ENCODE assay signal across 8 cellular contexts in the genomic region with DNA sequence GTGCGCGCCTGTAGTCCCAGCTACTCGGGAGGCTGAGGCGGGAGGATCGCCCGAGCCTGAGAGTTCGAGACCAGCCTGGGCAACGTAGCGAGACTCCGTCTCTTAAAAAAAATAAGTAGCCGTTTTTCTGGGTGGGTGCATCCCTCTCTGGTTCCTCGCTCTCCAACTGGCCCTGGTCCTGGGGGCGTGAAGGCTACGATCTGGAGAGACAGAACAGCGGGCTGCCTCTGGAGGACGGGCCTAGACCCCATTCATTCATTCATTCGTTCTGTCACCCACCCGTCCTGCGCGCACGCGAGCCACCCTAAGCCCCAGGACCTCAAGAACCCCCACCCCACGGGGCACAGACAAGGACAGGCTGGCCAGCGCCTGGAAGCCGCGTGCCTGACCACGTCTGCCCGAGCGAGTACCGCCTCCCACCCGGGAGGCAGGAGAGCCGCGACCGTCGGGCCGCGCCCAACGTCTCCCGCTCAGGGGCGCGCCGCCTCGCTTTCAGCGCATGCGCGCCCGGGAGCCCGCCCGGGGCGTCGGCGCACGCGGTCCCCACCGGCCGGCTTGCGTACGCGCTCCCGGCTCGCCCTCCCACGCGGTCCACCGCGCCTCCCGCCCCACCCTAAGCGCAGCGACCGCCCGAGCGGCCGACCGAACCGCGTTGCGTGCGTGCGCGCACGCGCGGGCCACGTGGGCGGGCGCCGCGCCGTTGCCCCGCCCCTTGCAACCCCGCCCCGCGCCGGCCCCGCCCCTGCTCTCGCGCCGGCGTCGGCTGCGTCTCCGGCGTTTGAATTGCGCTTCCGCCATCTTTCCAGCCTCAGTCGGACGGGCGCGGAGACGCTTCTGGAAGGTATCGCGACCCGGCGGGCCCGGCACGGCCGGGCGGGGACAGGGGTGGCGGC. TPM values are rescaled to one million over a fixed set of nuclear protein-coding genes. Genes with fewer than 3 reads are reported as not detected.
DNase-seq lines count a peak whose midpoint lies in the region; FAIRE-seq and TF ChIP-seq lines count a peak whose summit lies in the region.

RAN (plus strand) TSS at position 781 of the 893 bp plus-strand sequence. CDS start 528 bp downstream, outside the sequence.

- peak within 1 kb of the TSS; percentile 99 for H3K27ac Mint-ChIP-seq in activated naive CD4-positive, alpha-beta T cell treated with anti-CD3 and anti-CD28 coated beads for 36 hours

- no peaks in the 10 kb centered on the region for H3K9me3 Mint-ChIP-seq in activated naive CD4-positive, alpha-beta T cell treated with anti-CD3 and anti-CD28 coated beads for 36 hours

- CTCF ChIA-PET in HEK293T (lab: Yijun Ruan, JAX): interaction anchor here (1.0 kb wide), 1 partner anchor 41 kb away, joined by 4 read pairs; no protein-coding TSS in a partner anchor
- CTCF ChIA-PET in activated naive CD4-positive, alpha-beta T cell treated with anti-CD3 and anti-CD28 coated beads for 36 hours (lab: Charles Lee): interaction anchor here (0.9 to 1.2 kb wide), 5 partner anchors 14 to 45 kb away, joined by 3 to 6 read pairs (median 4); no protein-coding TSS in a partner anchor

- intact Hi-C loops in activated naive CD4-positive, alpha-beta T cell treated with anti-CD3 and anti-CD28 coated beads for 36 hours (cut with micrococcal nuclease): loop anchor here (1.0 to 5.0 kb wide), 6 partner anchors 32 to 1891 kb away; partner anchors contain the start of genes ANKLE2, EP400, STX2 and ULK1

- peaks cover 41% of the 10 kb centered on the region for H3K36me3 Mint-ChIP-seq in activated naive CD4-positive, alpha-beta T cell treated with anti-CD3 and anti-CD28 coated beads for 36 hours (ENCODE audit: low read depth)

- peaks cover 61% of the 10 kb centered on the region for H3K4me1 Mint-ChIP-seq in activated naive CD4-positive, alpha-beta T cell treated with anti-CD3 and anti-CD28 coated beads for 36 hours (ENCODE audit: low read depth)

- FAIRE-seq in frontal cortex (lab: Jason Lieb, UNC): no peak

- peak; percentile 75 for DNase-seq in GF-D8 (lab: John Stamatoyannopoulos, UW)
- DNase-seq in HEK293T (ENCODE audit: extremely low spot score): peak; percentile 97
- DNase-seq in NAMALWA (ENCODE audit: low spot score): peak; percentile 92
- peak; percentile 91 for DNase-seq in SK-N-DZ (ENCODE audit: low spot score)
- DNase-seq in activated naive CD4-positive, alpha-beta T cell treated with anti-CD3 and anti-CD28 coated beads for 36 hours: peak; percentile 91
- DNase-seq in frontal cortex (ENCODE audit: low spot score in 2 of 2): peak; percentile 98 to 100
- peak; percentile 46 for DNase-seq in non-pigmented ciliary epithelial cell (ENCODE audit: low read depth)
- DNase-seq in substantia nigra (lab: John Stamatoyannopoulos, UW): peak; percentile 23 to 96 (median 83)

- POLR2A ChIA-PET in HEK293T (lab: Yijun Ruan, JAX): interaction anchor here (0.9 to 1.2 kb wide), 2 partner anchors 10 to 26 kb away, joined by 3 to 7 read pairs; no protein-coding TSS in a partner anchor

- H3K27ac ChIP-seq in substantia nigra (ENCODE audit: low read depth, low read length, poor library complexity, severe bottlenecking): peak within 1 kb of the TSS; percentile 92

- H3K27me3 Mint-ChIP-seq in activated naive CD4-positive, alpha-beta T cell treated with anti-CD3 and anti-CD28 coated beads for 36 hours (ENCODE audit: low read depth): no peaks in the 10 kb centered on the region

- peak within 1 kb of the TSS; percentile 98 for H3K4me3 Mint-ChIP-seq in activated naive CD4-positive, alpha-beta T cell treated with anti-CD3 and anti-CD28 coated beads for 36 hours

TF ChIP-seq in HEK293T, 16 proteins besides CTCF, POLR2A, EP300 and RAD21:
- TF ChIP-seq FOXK2 (IDR thresholded peaks at IDR 0.05) (no peak), TARDBP (IDR thresholded peaks at IDR 0.05) (no peak), SP1 (IDR thresholded peaks at IDR 0.05) (no peak), HDGF (IDR thresholded peaks at IDR 0.05; ENCODE audit: borderline replicate concordance) (no peak), LEF1 (IDR thresholded peaks at IDR 0.05; ENCODE audit: borderline replicate concordance) (no peak), ARNT (IDR thresholded peaks at IDR 0.05) (0 out of 2 replicates have a peak, but pooled peaks have one; percentile 25), L3MBTL2 (conservative IDR thresholded peaks at IDR 0.05) (peak; percentile 85), FOXA1 (IDR thresholded peaks at IDR 0.05) (no peak)

RNA-seq across cellular contexts. Expression of gene RAN, which starts in this region (rescaled TPM):
- 1,045 and 1,149 TPM in 2 replicates for polyA plus RNA-seq in SK-N-DZ (2014; cell fraction: cytosol; rRNA removed)
- polyA plus RNA-seq in SK-N-DZ (2014; cell fraction: nucleus; rRNA removed): 1,004 and 1,032 TPM in 2 replicates
- total RNA-seq in activated naive CD4-positive, alpha-beta T cell treated with anti-CD3 and anti-CD28 coated beads for 36 hours: 1,000 to 10,000 TPM; 2,370 to 2,418 TPM
- 447 TPM for total RNA-seq in frontal cortex

Comparison
In these comparisons a context has a peak if more than half of its experiments do, and no peak if none do; other contexts are left out.
1. Peak in every context shown above with its lines: DNase-seq and H3K27ac ChIP-seq.
2. DNase-seq: peak in every context shown above with its lines; median percentile 99 in frontal cortex; 97 in HEK293T; 92 in NAMALWA; 91 in SK-N-DZ; 91 in activated naive CD4-positive, alpha-beta T cell treated with anti-CD3 and anti-CD28 coated beads for 36 hours; 83 in substantia nigra; 75 in GF-D8; 46 in non-pigmented ciliary epithelial cell.